In the genomic region with DNA sequence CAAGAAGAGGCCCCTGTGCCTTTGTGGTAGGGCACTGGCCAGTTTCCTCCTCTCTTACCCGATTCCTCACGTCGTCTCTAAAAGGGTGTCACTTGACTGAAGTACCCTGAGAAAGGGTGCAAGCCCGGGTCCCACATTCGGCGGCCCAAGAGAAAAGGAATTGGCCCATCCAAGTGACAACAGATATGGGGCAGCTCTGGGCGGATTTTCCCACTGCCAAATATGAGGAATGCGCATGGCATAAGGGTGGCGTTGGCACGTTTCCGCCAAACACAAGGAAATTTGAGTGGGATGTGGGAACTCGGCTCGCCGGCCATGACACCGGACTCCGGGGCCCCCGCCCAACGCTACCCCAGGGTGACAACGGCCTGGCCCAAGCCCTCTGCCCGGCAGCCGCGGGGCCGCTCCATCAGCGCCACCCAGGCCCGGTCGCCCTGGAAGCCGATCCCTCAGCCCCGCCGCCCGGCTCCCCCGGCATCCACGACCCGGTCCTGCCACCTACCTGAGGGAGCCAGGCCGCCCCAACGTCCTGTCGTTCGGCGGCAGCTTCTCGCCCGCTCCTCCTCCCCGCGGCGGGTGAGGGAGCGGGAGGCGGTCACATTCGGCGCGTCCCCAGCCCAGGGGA, we compare ENCODE assay signal across 8 cellular contexts. TPM values are rescaled to one million over a fixed set of nuclear protein-coding genes. Genes with fewer than 3 reads are reported as not detected.
DNase-seq lines count a peak whose midpoint lies in the region; ATAC-seq and TF ChIP-seq lines count a peak whose summit lies in the region.

No MANE protein-coding gene starts in this region.

- H3K27ac ChIP-seq in GM23248: peak overlapping the region; percentile 92
- H3K27ac ChIP-seq in ovary: peak overlapping the region; percentile 99 to 100

- H3K27me3 ChIP-seq in GM23248 (replicated peaks; ENCODE audit: insufficient read depth) (no peaks in the 10 kb centered on the region), ovary (no peaks in the 10 kb centered on the region)

- H3K4me3 ChIP-seq in GM23248: peak overlapping the region; percentile 95
- peak overlapping the region; percentile 96 for H3K4me3 ChIP-seq in ovary

- in situ Hi-C loops in GM23248 (cut with MboI): no loop called here

- H3K9ac ChIP-seq in GM23248: peak overlapping the region; percentile 96

- TF ChIP-seq EP300 in ovary (IDR thresholded peaks at IDR 0.05): no peak

- H4K20me1 ChIP-seq in GM23248 (ENCODE audit: insufficient read depth): no peaks in the 10 kb centered on the region

- no peak for TF ChIP-seq CTCF in ovary (IDR thresholded peaks at IDR 0.05)

- H3K27ac Mint-ChIP-seq in activated naive CD4-positive, alpha-beta T cell treated with anti-CD3 and anti-CD28 coated beads, Interleukin-2, amount 50 U/mL, for 72 hours: peak overlapping the region; percentile 94 to 100

- H3K9me3 ChIP-seq in GM23248 (ENCODE audit: low read depth) (no peaks in the 10 kb centered on the region), ovary (no peaks in the 10 kb centered on the region)

- peak overlapping the region; percentile 99 for H3K4me2 ChIP-seq in GM23248 (ENCODE audit: unreplicated experiment)

- H2AFZ ChIP-seq in GM23248: peak overlapping the region; percentile 79

- peaks cover 50% of the 10 kb centered on the region for H3K79me2 ChIP-seq in GM23248 (ENCODE audit: insufficient read depth)

- H3K4me1 ChIP-seq in GM23248 (ENCODE audit: insufficient read depth) (peaks cover 36% of the 10 kb centered on the region), ovary (ENCODE audit: insufficient read depth) (peaks cover 11% of the 10 kb centered on the region)

- intact Hi-C loops in Right ventricle myocardium superior (cut with DNase I): loop anchor here (2.0 to 5.0 kb wide), 2 partner anchors 39 to 106 kb away; partner anchors contain the start of gene MKRN2
- intact Hi-C loops in ovary (cut with DNase I): loop anchor here in 1 of 4 donors (5.0 kb wide), 1 partner anchor 106 kb away; the partner anchor contains the start of gene MKRN2

- no peaks in the 10 kb centered on the region for H3K9me2 ChIP-seq in GM23248 (ENCODE audit: insufficient read depth)

- H3K36me3 ChIP-seq in GM23248 (ENCODE audit: low read depth) (no peaks in the 10 kb centered on the region), ovary (no peaks in the 10 kb centered on the region)

- no peak for TF ChIP-seq POLR2A in ovary (IDR thresholded peaks at IDR 0.05)

- peak; percentile 51 to 64 for ATAC-seq in activated naive CD4-positive, alpha-beta T cell treated with anti-CD3 and anti-CD28 coated beads, Interleukin-2, amount 50 U/mL, for 72 hours
- peak; percentile 59 for ATAC-seq in Right ventricle myocardium superior (ENCODE audit: poor library complexity)

- peaks cover 15 to 19% of the 10 kb centered on the region in 2 donors for H3K36me3 Mint-ChIP-seq in activated naive CD4-positive, alpha-beta T cell treated with anti-CD3 and anti-CD28 coated beads, Interleukin-2, amount 50 U/mL, for 72 hours

- H3F3A ChIP-seq in GM23248 (ENCODE audit: insufficient read depth): peaks cover 31% of the 10 kb centered on the region

- DNase-seq in DMS53 (lab: John Stamatoyannopoulos, UW): peak; percentile 57
- no peak for DNase-seq in DMS53 treated with DMSO at 0.1 percent for 48 hours (lab: John Stamatoyannopoulos, UW; ENCODE audit: unreplicated experiment)
- peak; percentile 64 for DNase-seq in GM23248
- DNase-seq in LoVo (ENCODE audit: low spot score): peak; percentile 19
- peak in 1 of 2 donors; percentile 61 for DNase-seq in activated naive CD4-positive, alpha-beta T cell treated with anti-CD3 and anti-CD28 coated beads, Interleukin-2, amount 50 U/mL, for 72 hours (ENCODE audit: low spot score in 2 of 2)
- peak; percentile 75 for DNase-seq in Right ventricle myocardium superior
- peak; percentile 44 to 66 (median 58) for DNase-seq in ovary
- no peak for DNase-seq in NAMALWA (ENCODE audit: low spot score)

- no peaks in the 10 kb centered on the region for H3K9me3 Mint-ChIP-seq in activated naive CD4-positive, alpha-beta T cell treated with anti-CD3 and anti-CD28 coated beads, Interleukin-2, amount 50 U/mL, for 72 hours

- 0 to 1% methylated on average over 16 to 46 of the region's 48 CpGs for WGBS in GM23248 (ENCODE audit: low coverage in 1 of 2, low lambda C conversion rate in 2 of 2, missing lambda C conversion rate in 2 of 2), 2 experiments
- WGBS in ovary, 3 donors: 0% methylated on average over 30 to 48 of the region's 48 CpGs

RNA-seq across cellular contexts. Expression of gene RAF1, which starts 0.5 kb away (rescaled TPM):
- total RNA-seq in GM23248 (2014; rRNA removed; shearing (Covaris generic)): 87.4 and 91.6 TPM in 2 replicates
- polyA plus RNA-seq in GM23248 (2016; fragmentation: Nextera tagmentation; extraction: Ambion mirVana): 57.3 and 59.0 TPM in 2 replicates
- 10 to 100 TPM; 75.9 to 97.0 TPM for total RNA-seq in activated naive CD4-positive, alpha-beta T cell treated with anti-CD3 and anti-CD28 coated beads, Interleukin-2, amount 50 U/mL, for 72 hours
- 142 TPM for total RNA-seq in Right ventricle myocardium superior
- 100 to 1,000 TPM in 2 of 7 donors, 10 to 100 TPM in 5; 75.0 to 106 (median 78.8) TPM for total RNA-seq in ovary
- polyA plus RNA-seq in ovary: 10 to 100 TPM; 62.1 to 82.1 TPM

Comparison
In these comparisons a context has a peak if more than half of its experiments do, and no peak if none do; other contexts are left out.
1. DNase-seq: peak in DMS53 (single experiment), GM23248 (single experiment), LoVo (single experiment), Right ventricle myocardium superior (single experiment) and ovary (5 of 5); none in DMS53 treated with DMSO at 0.1 percent for 48 hours (single experiment) and NAMALWA (single experiment).